7 cellular contexts compared by ENCODE assay signal in genomic region chr3:142907996-142908395, GRCh38. TPM values are rescaled to one million over a fixed set of nuclear protein-coding genes. Genes with fewer than 3 reads are reported as not detected.
"Had no signal": no experiment of that assay in that cellular context is flagged by ENCODE, and none has a peak within 500 bp of the region (broad histone marks: within the 10 kb centered on the region; RNA-seq: fewer than 3 reads in every experiment).

No MANE protein-coding gene starts in this region.

- ATAC-seq: GM23338, HepG2 had no signal

- H3K27ac Mint-ChIP-seq: GM23338, H9, IgD-negative memory B cell had no signal

- H3K27ac ChIP-seq: HL-60 had no signal

- H3K9me3 Mint-ChIP-seq: GM23338, H9, IgD-negative memory B cell had no signal

- DNase-seq: H9, HCEC 1CT had no signal

- H3K4me3 ChIP-seq: GM23338 had no signal

- H3K4me3 Mint-ChIP-seq: GM23338, H9, IgD-negative memory B cell had no signal

RNA-seq across cellular contexts. Expression of gene PCOLCE2, which starts 19.1 kb away (rescaled TPM):
- polyA plus RNA-seq: IgD-negative memory B cell had no signal

RNA-seq across cellular contexts. Expression of gene PAQR9, which starts 55.5 kb away (rescaled TPM):
- total RNA-seq: HT1080 had no signal
- polyA plus RNA-seq: IgD-negative memory B cell had no signal
